10 cellular contexts compared by ENCODE assay signal in the genomic region with DNA sequence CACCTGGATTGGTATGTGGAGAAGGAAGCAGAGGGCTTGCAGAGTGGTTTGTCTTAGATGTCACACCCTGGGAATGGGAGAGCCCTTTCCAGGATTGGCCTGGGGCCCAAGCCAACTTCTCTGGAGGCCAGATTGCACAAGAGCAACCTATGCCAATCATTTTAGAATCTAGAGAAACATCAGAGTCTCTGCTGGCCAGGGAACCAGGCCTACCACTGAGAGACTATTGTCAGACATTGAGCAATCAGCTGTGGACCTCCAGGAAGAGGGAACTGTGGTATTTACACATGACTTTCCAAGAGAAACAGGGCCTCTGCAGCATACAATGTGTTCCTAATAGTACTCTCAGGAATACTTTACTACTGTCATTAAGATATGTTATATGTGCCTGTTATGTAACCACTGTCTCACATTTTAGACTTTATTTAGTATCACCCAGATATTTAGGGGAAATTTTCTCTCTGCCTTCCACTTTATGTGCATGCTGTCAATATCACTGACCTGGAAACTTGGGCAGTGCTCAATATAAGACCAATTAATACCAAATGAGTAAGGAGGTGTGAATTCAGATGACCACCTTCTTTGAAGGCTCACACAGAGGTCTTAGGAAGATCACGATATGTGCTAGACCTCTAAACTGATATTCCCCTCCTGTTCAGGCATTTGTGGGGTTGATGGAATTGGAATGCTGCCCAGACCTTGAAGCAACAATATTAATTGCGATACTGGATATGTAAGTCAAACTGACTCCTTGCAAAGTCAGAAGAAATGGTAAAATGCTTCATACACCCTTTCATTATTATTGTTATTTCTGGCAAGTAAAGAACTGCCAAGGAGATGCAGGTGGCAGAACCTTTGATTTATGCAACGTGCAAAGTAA. TPM values are rescaled to one million over a fixed set of nuclear protein-coding genes. Genes with fewer than 3 reads are reported as not detected.
DNase-seq lines count a peak whose midpoint lies in the region; ATAC-seq, FAIRE-seq and TF ChIP-seq lines count a peak whose summit lies in the region.
"Had no signal": no experiment of that assay in that cellular context is flagged by ENCODE, and none has a peak within 500 bp of the region (broad histone marks: within the 10 kb centered on the region; RNA-seq: fewer than 3 reads in every experiment).

No MANE protein-coding gene starts in this region.

- H3K4me2 ChIP-seq in A549 = peak overlapping the region; percentile 88

- POLR2A ChIA-PET in A549 (lab: Yijun Ruan, JAX) (interaction anchor here (2.2 kb wide), 1 partner anchor 51 kb away, joined by 17 read pairs; a partner anchor contains a TSS), MCF 10A (lab: Yijun Ruan, JAX) (interaction anchor here (0.7 to 3.5 kb wide), 10 partner anchors 11 to 82 kb away, joined by 3 to 20 read pairs (median 4); a partner anchor contains a TSS)

- TF ChIP-seq EP300 in A549 (IDR thresholded peaks at IDR 0.05) = peak; percentile 91 to 93; a peak in 4 of 5 replicates

- 73% methylated on average over 3 of the region's 3 CpGs for WGBS in A549 (ENCODE audit: missing lambda C conversion rate)

- H3K9me3 ChIP-seq in A549 = no peaks in the 10 kb centered on the region

- peak overlapping the region; percentile 88 for H3K27ac ChIP-seq in A549

- no peak for FAIRE-seq in A549 (lab: Jason Lieb, UNC)
- FAIRE-seq: TTC549 had no signal

- no TSS peak for BruUV-seq in MCF 10A (replicated peaks; lab: Mats Ljungman, UMichigan)

- peaks cover 43% of the 10 kb centered on the region for H3K4me1 Mint-ChIP-seq in MCF 10A (ENCODE audit: insufficient read depth, unreplicated experiment)
- no peaks in the 10 kb centered on the region for H3K4me1 Mint-ChIP-seq in activated T-helper 17 cell treated with anti-CD3 and anti-CD28 coated beads, Interleukin-2, amount 50 U/mL, for 72 hours

- H3K4me1 ChIP-seq in A549 = peaks cover 54% of the 10 kb centered on the region

- ATAC-seq in A549 = peak; percentile 85
- ATAC-seq in left colon = peak; percentile 97
- ATAC-seq in activated T-helper 17 cell treated with anti-CD3 and anti-CD28 coated beads, Interleukin-2, amount 50 U/mL, for 72 hours (replicated peaks) = no peak
- ATAC-seq in HG03439 (IDR thresholded peaks at IDR 0.05; ENCODE audit: unreplicated experiment) = no peak

- H3K36me3 Mint-ChIP-seq in MCF 10A (ENCODE audit: insufficient read depth, unreplicated experiment) = no peaks in the 10 kb centered on the region
- no peaks in the 10 kb centered on the region for H3K36me3 Mint-ChIP-seq in activated T-helper 17 cell treated with anti-CD3 and anti-CD28 coated beads, Interleukin-2, amount 50 U/mL, for 72 hours (ENCODE audit: low read depth)

- no peaks in the 10 kb centered on the region for H3K27me3 Mint-ChIP-seq in MCF 10A (ENCODE audit: insufficient read depth, unreplicated experiment)
- no peaks in the 10 kb centered on the region for H3K27me3 Mint-ChIP-seq in activated T-helper 17 cell treated with anti-CD3 and anti-CD28 coated beads, Interleukin-2, amount 50 U/mL, for 72 hours
- H3K27me3 Mint-ChIP-seq: CD4-positive, alpha-beta T cell had no signal

- CTCF ChIA-PET in A549 (lab: Yijun Ruan, JAX) = interaction anchor here (1.4 kb wide), 1 partner anchor 51 kb away, joined by 3 read pairs; a partner anchor contains a TSS
- CTCF ChIA-PET in MCF 10A (lab: Yijun Ruan, JAX) = interaction anchor here (0.6 to 1.5 kb wide), 5 partner anchors 8 to 52 kb away, joined by 3 to 8 read pairs (median 7); a partner anchor contains a TSS

- no peak overlapping the region for H3K4me3 ChIP-seq in A549

- no peak for TF ChIP-seq CTCF in A549 (IDR thresholded peaks at IDR 0.05)
- TF ChIP-seq CTCF in MCF 10A (IDR thresholded peaks at IDR 0.05; ENCODE audit: unreplicated experiment) = no peak

- intact Hi-C loops in MCF 10A (cut with micrococcal nuclease) = loop anchor here (2.0 kb wide), 1 partner anchor 50 kb away; a partner anchor contains a TSS
- intact Hi-C loops in left colon (cut with DNase I, micrococcal nuclease) = no loop called here

- peak overlapping the region; percentile 53 for H3K27ac Mint-ChIP-seq in MCF 10A (ENCODE audit: low read depth, unreplicated experiment)
- H3K27ac Mint-ChIP-seq in activated T-helper 17 cell treated with anti-CD3 and anti-CD28 coated beads, Interleukin-2, amount 50 U/mL, for 72 hours = no peak overlapping the region
- H3K27ac Mint-ChIP-seq: CD4-positive, alpha-beta T cell had no signal

- peak overlapping the region; percentile 28 for H3K4me3 Mint-ChIP-seq in MCF 10A (ENCODE audit: unreplicated experiment)
- no peak overlapping the region for H3K4me3 Mint-ChIP-seq in activated T-helper 17 cell treated with anti-CD3 and anti-CD28 coated beads, Interleukin-2, amount 50 U/mL, for 72 hours
- H3K4me3 Mint-ChIP-seq: CD4-positive, alpha-beta T cell had no signal

- TF ChIP-seq POLR2A in A549 (IDR thresholded peaks at IDR 0.05; ENCODE audit: low read length) = no peak

- TF ChIP-seq RAD21 in A549 (conservative IDR thresholded peaks at IDR 0.05 in 1 of 2, IDR thresholded peaks at IDR 0.05 in 1 of 2) = peak in 1 of 2 experiments; percentile 49; a peak in 3 of 5 replicates

- H3K9me3 Mint-ChIP-seq in MCF 10A (ENCODE audit: unreplicated experiment) = no peaks in the 10 kb centered on the region
- peaks cover 8% of the 10 kb centered on the region for H3K9me3 Mint-ChIP-seq in activated T-helper 17 cell treated with anti-CD3 and anti-CD28 coated beads, Interleukin-2, amount 50 U/mL, for 72 hours
- H3K9me3 Mint-ChIP-seq: CD4-positive, alpha-beta T cell had no signal

- DNase-seq in A549 (ENCODE audit: low read depth in 1 of 2, low spot score in 1 of 2) = peak; percentile 49 to 92
- DNase-seq in LHCN-M2 (ENCODE audit: low read depth) = peak; percentile 58
- DNase-seq in MCF 10A (ENCODE audit: unreplicated experiment) = peak; percentile 99
- DNase-seq in left colon = peak; percentile 73 to 89
- no peak for DNase-seq in DMS79 treated with DMSO at 0.1 percent for 48 hours (lab: John Stamatoyannopoulos, UW)
- DNase-seq in SHP77 treated with DMSO at 0.1 percent for 48 hours (lab: John Stamatoyannopoulos, UW) = no peak
- DNase-seq: CD4-positive, alpha-beta T cell had no signal

TF ChIP-seq in A549, 52 proteins besides CTCF, POLR2A, EP300 and RAD21 (continues in another document):
- TF ChIP-seq, protein P1, sequence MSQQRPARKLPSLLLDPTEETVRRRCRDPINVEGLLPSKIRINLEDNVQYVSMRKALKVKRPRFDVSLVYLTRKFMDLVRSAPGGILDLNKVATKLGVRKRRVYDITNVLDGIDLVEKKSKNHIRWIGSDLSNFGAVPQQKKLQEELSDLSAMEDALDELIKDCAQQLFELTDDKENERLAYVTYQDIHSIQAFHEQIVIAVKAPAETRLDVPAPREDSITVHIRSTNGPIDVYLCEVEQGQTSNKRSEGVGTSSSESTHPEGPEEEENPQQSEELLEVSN (IDR thresholded peaks at IDR 0.05; ENCODE audit: borderline replicate concordance, low read depth) = no peak
- no peak for TF ChIP-seq ZC3H11A (IDR thresholded peaks at IDR 0.05)
- peak; percentile 82 for TF ChIP-seq JUNB (IDR thresholded peaks at IDR 0.05)
- TF ChIP-seq, protein P2, sequence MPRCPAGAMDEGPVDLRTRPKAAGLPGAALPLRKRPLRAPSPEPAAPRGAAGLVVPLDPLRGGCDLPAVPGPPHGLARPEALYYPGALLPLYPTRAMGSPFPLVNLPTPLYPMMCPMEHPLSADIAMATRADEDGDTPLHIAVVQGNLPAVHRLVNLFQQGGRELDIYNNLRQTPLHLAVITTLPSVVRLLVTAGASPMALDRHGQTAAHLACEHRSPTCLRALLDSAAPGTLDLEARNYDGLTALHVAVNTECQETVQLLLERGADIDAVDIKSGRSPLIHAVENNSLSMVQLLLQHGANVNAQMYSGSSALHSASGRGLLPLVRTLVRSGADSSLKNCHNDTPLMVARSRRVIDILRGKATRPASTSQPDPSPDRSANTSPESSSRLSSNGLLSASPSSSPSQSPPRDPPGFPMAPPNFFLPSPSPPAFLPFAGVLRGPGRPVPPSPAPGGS (IDR thresholded peaks at IDR 0.05) = peak; percentile 94; the same call in 2 of the 3 replicates
- TF ChIP-seq MAZ (IDR thresholded peaks at IDR 0.05; ENCODE audit: borderline replicate concordance, low read depth, low read length) = no peak
- peak; percentile 92 to 97 for TF ChIP-seq JUN (IDR thresholded peaks at IDR 0.05)
- peak; percentile 72 for TF ChIP-seq GATA3 (IDR thresholded peaks at IDR 0.05; ENCODE audit: borderline replicate concordance)
- peak; percentile 99 to 100 for TF ChIP-seq CEBPB (IDR thresholded peaks at IDR 0.05)
- TF ChIP-seq NFE2L2 (conservative IDR thresholded peaks at IDR 0.05; ENCODE audit: low read length) = no peak
- TF ChIP-seq, protein P3, sequence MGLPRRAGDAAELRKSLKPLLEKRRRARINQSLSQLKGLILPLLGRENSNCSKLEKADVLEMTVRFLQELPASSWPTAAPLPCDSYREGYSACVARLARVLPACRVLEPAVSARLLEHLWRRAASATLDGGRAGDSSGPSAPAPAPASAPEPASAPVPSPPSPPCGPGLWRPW (IDR thresholded peaks at IDR 0.05) = peak; percentile 92
- TF ChIP-seq SMC3 (IDR thresholded peaks at IDR 0.05) = peak; percentile 57; the same call in 2 of the 3 replicates

RNA-seq across cellular contexts. Expression of a gene that starts 20.5 kb away (rescaled TPM):
- polyA plus RNA-seq in A549 (2011; rRNA removed) (0.39 and 0.50 TPM in 2 replicates), A549 (2017; fragmentation: RNase III; extraction: RNeasy Plus Mini Kit Qiagen cat#74134 plus additional on column Dnase treatment) (0.09 to 0.15 TPM (median 0.13 TPM) in 3 replicates)
- polyA plus RNA-seq in A549 (2012; cell fraction: cytosol; rRNA removed) = 0.07 and 0.09 TPM in 2 replicates
- 0.02 and 0.16 TPM in 2 replicates for polyA plus RNA-seq in A549 (2012; cell fraction: nucleus; rRNA removed)
- polyA minus RNA-seq in A549 (2011; rRNA and poly(A)+ RNA removed) = 0.29 and 0.45 TPM in 2 replicates
- total RNA-seq in LHCN-M2 (2014; rRNA removed) (1.5 and 4.0 TPM in 2 replicates), MCF 10A (2022) (1.6 and 2.2 TPM in 2 replicates), left colon (100 to 1,000 TPM in 1 of 2 donors, 10 to 100 TPM in 1; 97.0 to 144 TPM)
- 1.5 TPM for polyA plus RNA-seq in LHCN-M2 (2012)
- total RNA-seq in activated T-helper 17 cell treated with anti-CD3 and anti-CD28 coated beads, Interleukin-2, amount 50 U/mL, for 72 hours = 10 to 100 TPM; 11.4 to 22.8 TPM

RNA-seq across cellular contexts. Expression of a gene that starts 50.9 kb away (rescaled TPM):
- polyA plus RNA-seq in A549 (2011; rRNA removed) (46.1 and 47.3 TPM in 2 replicates), A549 (2017; fragmentation: RNase III; extraction: RNeasy Plus Mini Kit Qiagen cat#74134 plus additional on column Dnase treatment) (15.8 to 17.9 TPM (median 17.3 TPM) in 3 replicates)
- polyA plus RNA-seq in A549 (2012; cell fraction: cytosol; rRNA removed) = 8.9 and 12.5 TPM in 2 replicates
- 4.0 and 8.7 TPM in 2 replicates for polyA plus RNA-seq in A549 (2012; cell fraction: nucleus; rRNA removed)
- 17.9 and 22.7 TPM in 2 replicates for polyA minus RNA-seq in A549 (2011; rRNA and poly(A)+ RNA removed)
- total RNA-seq in LHCN-M2 (2014; rRNA removed) (13.7 and 21.1 TPM in 2 replicates), MCF 10A (2022) (18.4 and 19.5 TPM in 2 replicates), left colon (10 to 100 TPM; 11.4 to 11.8 TPM)
- polyA plus RNA-seq in LHCN-M2 (2012) = 9.7 TPM
- total RNA-seq in activated T-helper 17 cell treated with anti-CD3 and anti-CD28 coated beads, Interleukin-2, amount 50 U/mL, for 72 hours = 10 to 100 TPM in 1 of 2 donors, 1 to 10 TPM in 1; 9.5 to 14.6 TPM

Comparison
In these comparisons a context has a peak if more than half of its experiments do, and no peak if none do; other contexts are left out.
1. ATAC-seq: peak in A549 (2 of 2) and left colon (single experiment); none in activated T-helper 17 cell treated with anti-CD3 and anti-CD28 coated beads, Interleukin-2, amount 50 U/mL, for 72 hours (single experiment) and HG03439 (single experiment).
2. DNase-seq: peak in A549 (2 of 2), LHCN-M2 (single experiment), MCF 10A (single experiment) and left colon (2 of 2); none in DMS79 treated with DMSO at 0.1 percent for 48 hours (single experiment) and SHP77 treated with DMSO at 0.1 percent for 48 hours (single experiment).
3. RNA of a gene that starts 20.5 kb away (total RNA-seq): 97.0 to 144 TPM in left colon; 11.4 to 22.8 TPM in activated T-helper 17 cell treated with anti-CD3 and anti-CD28 coated beads, Interleukin-2, amount 50 U/mL, for 72 hours, 1.6 to 2.2 TPM in MCF 10A and 1.5 to 4.0 TPM in LHCN-M2; every median in the first group is over 4 times any median in the second.